In the genomic region with DNA sequence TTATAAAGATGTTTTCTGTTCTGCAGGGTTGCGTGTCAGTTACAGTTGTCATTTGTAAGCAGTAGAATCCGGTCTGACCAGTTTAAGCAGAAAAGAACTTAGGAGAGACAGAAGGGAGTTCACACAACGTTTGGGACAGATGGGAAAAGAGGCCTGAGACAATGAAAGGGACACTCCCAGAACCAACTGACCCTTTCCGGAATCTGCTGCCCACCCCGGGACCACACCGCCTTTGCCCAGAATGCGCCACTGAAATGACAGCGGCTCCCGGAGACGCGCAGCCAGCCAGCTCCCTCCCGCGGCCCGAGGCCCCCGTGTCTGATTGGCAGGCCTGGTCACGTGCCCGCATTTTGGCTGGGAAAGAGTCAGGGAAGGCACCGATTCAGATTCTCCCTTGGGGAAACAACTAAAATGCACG, we compare ENCODE assay signal across 8 cellular contexts.
DNase-seq lines count a peak whose midpoint lies in the region; ATAC-seq and TF ChIP-seq lines count a peak whose summit lies in the region.

No MANE protein-coding gene starts in this region.

- peaks cover 3% of the 10 kb centered on the region for H3K36me3 Mint-ChIP-seq in T-cell

- no peak overlapping the region for H3K27ac Mint-ChIP-seq in T-cell

- POLR2A ChIA-PET in A673 (lab: Charles Lee; ENCODE audit: low non-redundant PET), result interaction anchor here (0.6 kb wide), 1 partner anchor 108 kb away, joined by 6 read pairs; no protein-coding TSS in a partner anchor
- POLR2A ChIA-PET in T-cell (lab: Charles Lee), result no interaction called here

- CTCF ChIA-PET in A673 (lab: Charles Lee) (interaction anchor here (1.0 kb wide), 1 partner anchor 59 kb away, joined by 3 read pairs; no protein-coding TSS in a partner anchor), T-cell (lab: Charles Lee) (interaction anchor here in 1 of 2 donors (2.0 kb wide), 1 partner anchor 58 kb away, joined by 5 read pairs; no protein-coding TSS in a partner anchor)

- peaks cover 3 to 4% (median 3%) of the 10 kb centered on the region in 3 donors for H3K9me3 Mint-ChIP-seq in T-cell

- TF ChIP-seq CTCF in A673 (conservative IDR thresholded peaks at IDR 0.05; ENCODE audit: low read depth, low read length) (no peak), right atrium auricular region (IDR thresholded peaks at IDR 0.05) (no peak), prostate gland (IDR thresholded peaks at IDR 0.05) (peak in 2 of 4 experiments; percentile 11 to 16)

- intact Hi-C loops in A673 (cut with micrococcal nuclease; ENCODE audit: unreplicated experiment), result no loop called here
- intact Hi-C loops in prostate gland (cut with DNase I), result no loop called here

- peaks cover 4 to 6% of the 10 kb centered on the region in 2 donors for H3K27me3 Mint-ChIP-seq in T-cell

- H3K9me3 ChIP-seq in A673 (ENCODE audit: low read depth, low read length, poor library complexity, severe bottlenecking) (no peaks in the 10 kb centered on the region), right atrium auricular region (no peaks in the 10 kb centered on the region), prostate gland (no peaks in the 10 kb centered on the region)

- peak; percentile 60 for TF ChIP-seq POLR2A in GM18951 (IDR thresholded peaks at IDR 0.05; ENCODE audit: extremely low read depth, insufficient read depth, insufficient read length)
- peak; percentile 22 for TF ChIP-seq POLR2A in prostate gland (IDR thresholded peaks at IDR 0.05)

- peak; percentile 84 to 92 (median 88) for ATAC-seq in T-cell (replicated peaks in 1 of 4)

- H3K4me1 Mint-ChIP-seq in T-cell, result peaks cover 9 to 13% (median 11%) of the 10 kb centered on the region in 3 donors

- H3K4me1 ChIP-seq in A673 (ENCODE audit: insufficient read depth, low read length, poor library complexity, severe bottlenecking), result peaks cover 5% of the 10 kb centered on the region
- no peaks in the 10 kb centered on the region for H3K4me1 ChIP-seq in right atrium auricular region
- H3K4me1 ChIP-seq in prostate gland (replicated peaks), result no peaks in the 10 kb centered on the region
- no peaks in the 10 kb centered on the region for H3K4me1 ChIP-seq in urinary bladder (ENCODE audit: insufficient read depth)

- H3K4me3 Mint-ChIP-seq in T-cell, result peak overlapping the region; percentile 67 to 88 (median 71)

- DNase-seq in A673 (ENCODE audit: low spot score) (peak; percentile 88), Kasumi-1 (lab: John Stamatoyannopoulos, UW) (peak; percentile 84 to 88), T-cell (peak in 33 of 34 experiments; percentile 7 to 72 (median 42)), anterior cingulate cortex (lab: John Stamatoyannopoulos, UW) (peak in 55 of 58 donors; percentile 6 to 85 (median 60)), right atrium auricular region (ENCODE audit: low spot score) (peak; percentile 75), prostate gland (ENCODE audit: low spot score) (peak; percentile 73)

- no peaks in the 10 kb centered on the region for H3K27me3 ChIP-seq in A673 (replicated peaks; ENCODE audit: insufficient read depth, low read depth, low read length, poor library complexity)
- no peaks in the 10 kb centered on the region for H3K27me3 ChIP-seq in right atrium auricular region
- no peaks in the 10 kb centered on the region for H3K27me3 ChIP-seq in prostate gland (replicated peaks; ENCODE audit: insufficient read depth)

- H3K27ac ChIP-seq in A673 (ENCODE audit: low read depth, low read length, poor library complexity, severe bottlenecking) (peak overlapping the region; percentile 38), right atrium auricular region (peak overlapping the region; percentile 63), prostate gland (peak overlapping the region; percentile 84 to 87), urinary bladder (ENCODE audit: low read depth) (peak overlapping the region; percentile 74)

- 6% methylated on average over 19 of the region's 19 CpGs for WGBS in prostate gland
- 1% methylated on average over 19 of the region's 19 CpGs for WGBS in urinary bladder

- no TSS peak for BruUV-seq in A673 (replicated peaks; lab: Mats Ljungman, UMichigan)

- H3K4me3 ChIP-seq in A673 (ENCODE audit: low read depth, low read length, poor library complexity, severe bottlenecking) (peak overlapping the region; percentile 45), right atrium auricular region (peak overlapping the region; percentile 34 to 54), prostate gland (peak overlapping the region; percentile 28 to 41), urinary bladder (ENCODE audit: low read depth, low read length) (peak overlapping the region; percentile 54)

- H3K36me3 ChIP-seq in A673 (ENCODE audit: insufficient read depth, low read length, poor library complexity, severe bottlenecking) (no peaks in the 10 kb centered on the region), right atrium auricular region (no peaks in the 10 kb centered on the region), prostate gland (no peaks in the 10 kb centered on the region), urinary bladder (ENCODE audit: insufficient read depth) (no peaks in the 10 kb centered on the region)

- in situ Hi-C loops in GM18951 (cut with MboI; ENCODE audit: low sequenced_read_pairs, unreplicated experiment), result no loop called here

Comparison
In these comparisons a context has a peak if more than half of its experiments do, and no peak if none do; other contexts are left out.
1. Peak in every context shown above with its lines: DNase-seq, ATAC-seq, H3K4me3 ChIP-seq and H3K27ac ChIP-seq.